27 cellular contexts compared by ENCODE assay signal in the genomic region with DNA sequence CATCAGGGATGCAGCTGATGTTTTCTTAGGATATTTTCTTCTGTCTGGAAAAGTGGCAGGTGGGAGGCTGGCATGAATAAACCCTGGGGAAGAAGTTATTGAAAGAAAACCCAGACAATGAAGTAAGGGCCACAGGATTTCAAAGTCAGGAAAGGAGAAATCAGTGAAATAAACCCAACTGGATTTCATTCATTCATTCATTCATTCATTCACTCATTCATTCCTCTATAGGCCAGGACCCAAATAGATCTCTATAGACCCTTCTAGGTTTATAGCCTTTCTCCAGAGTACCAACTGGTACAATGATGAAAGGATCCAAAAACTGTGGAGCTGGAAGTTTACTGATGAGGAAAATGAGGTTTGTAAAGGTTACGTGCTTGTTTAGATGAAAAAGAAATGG.
"Had no signal": no experiment of that assay in that cellular context is flagged by ENCODE, and none has a peak within 500 bp of the region (broad histone marks: within the 10 kb centered on the region; RNA-seq: fewer than 3 reads in every experiment).

No MANE protein-coding gene starts in this region.

- H3K27me3 ChIP-seq: brain microvascular endothelial cell, cardiac muscle cell, SJSA1 had no signal

- H3K4me3 ChIP-seq: cardiac muscle cell, SJSA1 had no signal

- H3K36me3 ChIP-seq: brain microvascular endothelial cell, cardiac muscle cell, SJSA1 had no signal

- FAIRE-seq: colon, RCC 7860 had no signal

- H3K4me1 ChIP-seq: SJSA1 had no signal

- DNase-seq: activated CD4-positive, alpha-beta T cell treated with anti-CD3 and anti-CD28 coated beads for 1 hour; activated CD4-positive, alpha-beta T cell treated with anti-CD3 and anti-CD28 coated beads, Interleukin-2, amount 10 ng/mL, durations not matched to agents 24 days and 14 days; activated CD4-positive, alpha-beta T cell treated with anti-CD3 and anti-CD28 coated beads, Interleukin-2, amount 50 U/mL, for 48 hours; activated effector memory CD4-positive, alpha-beta T cell treated with anti-CD3 and anti-CD28 coated beads, Interleukin-2, amount 50 U/mL, for 16 hours; activated naive CD4-positive, alpha-beta T cell treated with Interleukin-2 at 50 U/mL for 16 hours; activated T-cell treated with anti-CD3 and anti-CD28 coated beads, Interleukin-2, amount 50 U/mL, for 24 hours; brain microvascular endothelial cell; MM.1S; NCI-H1105; NCI-H1436; NCI-H1694 treated with DMSO at 0.1 percent for 48 hours; NCI-H2029 treated with DMSO at 0.1 percent for 48 hours; NCI-H345; NCI-H510A; NCI-H526 treated with DMSO at 0.1 percent for 48 hours; NCI-H82; PC-3; SHP77; T-helper 9 cell had no signal

- H3K27ac ChIP-seq: brain microvascular endothelial cell, cardiac muscle cell, SJSA1 had no signal

- ATAC-seq: activated CD8-positive, alpha-beta memory T cell treated with anti-CD3 and anti-CD28 coated beads, Interleukin-2, amount 10 ng/mL, durations not matched to agents 7 days and 5 days; activated naive CD4-positive, alpha-beta T cell treated with anti-CD3 and anti-CD28 coated beads, Interleukin-2, amount 50 U/mL, for 72 hours; PC-3; SK-N-SH treated with all-trans-retinoic acid at 6 μM for 48 hours; WTC11 had no signal

- H3K9me3 ChIP-seq: SJSA1 had no signal
